ENCODE assay signal across 2 cellular contexts in genomic region chr6:1893470-1894130, GRCh38.
TF ChIP-seq lines count a peak whose summit lies in the region.

No MANE protein-coding gene starts in this region.

TF ChIP-seq in HCT116, 20 proteins besides CTCF, POLR2A, EP300 and RAD21 (continued from another document):
- TF ChIP-seq, protein P1, sequence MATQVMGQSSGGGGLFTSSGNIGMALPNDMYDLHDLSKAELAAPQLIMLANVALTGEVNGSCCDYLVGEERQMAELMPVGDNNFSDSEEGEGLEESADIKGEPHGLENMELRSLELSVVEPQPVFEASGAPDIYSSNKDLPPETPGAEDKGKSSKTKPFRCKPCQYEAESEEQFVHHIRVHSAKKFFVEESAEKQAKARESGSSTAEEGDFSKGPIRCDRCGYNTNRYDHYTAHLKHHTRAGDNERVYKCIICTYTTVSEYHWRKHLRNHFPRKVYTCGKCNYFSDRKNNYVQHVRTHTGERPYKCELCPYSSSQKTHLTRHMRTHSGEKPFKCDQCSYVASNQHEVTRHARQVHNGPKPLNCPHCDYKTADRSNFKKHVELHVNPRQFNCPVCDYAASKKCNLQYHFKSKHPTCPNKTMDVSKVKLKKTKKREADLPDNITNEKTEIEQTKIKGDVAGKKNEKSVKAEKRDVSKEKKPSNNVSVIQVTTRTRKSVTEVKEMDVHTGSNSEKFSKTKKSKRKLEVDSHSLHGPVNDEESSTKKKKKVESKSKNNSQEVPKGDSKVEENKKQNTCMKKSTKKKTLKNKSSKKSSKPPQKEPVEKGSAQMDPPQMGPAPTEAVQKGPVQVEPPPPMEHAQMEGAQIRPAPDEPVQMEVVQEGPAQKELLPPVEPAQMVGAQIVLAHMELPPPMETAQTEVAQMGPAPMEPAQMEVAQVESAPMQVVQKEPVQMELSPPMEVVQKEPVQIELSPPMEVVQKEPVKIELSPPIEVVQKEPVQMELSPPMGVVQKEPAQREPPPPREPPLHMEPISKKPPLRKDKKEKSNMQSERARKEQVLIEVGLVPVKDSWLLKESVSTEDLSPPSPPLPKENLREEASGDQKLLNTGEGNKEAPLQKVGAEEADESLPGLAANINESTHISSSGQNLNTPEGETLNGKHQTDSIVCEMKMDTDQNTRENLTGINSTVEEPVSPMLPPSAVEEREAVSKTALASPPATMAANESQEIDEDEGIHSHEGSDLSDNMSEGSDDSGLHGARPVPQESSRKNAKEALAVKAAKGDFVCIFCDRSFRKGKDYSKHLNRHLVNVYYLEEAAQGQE (IDR thresholded peaks at IDR 0.05; ENCODE audit: low read depth) = no peak
- TF ChIP-seq CEBPB (IDR thresholded peaks at IDR 0.05; ENCODE audit: low read depth) = no peak
- no peak for TF ChIP-seq SIN3A (IDR thresholded peaks at IDR 0.05; ENCODE audit: low read depth)
- TF ChIP-seq, protein P2, sequence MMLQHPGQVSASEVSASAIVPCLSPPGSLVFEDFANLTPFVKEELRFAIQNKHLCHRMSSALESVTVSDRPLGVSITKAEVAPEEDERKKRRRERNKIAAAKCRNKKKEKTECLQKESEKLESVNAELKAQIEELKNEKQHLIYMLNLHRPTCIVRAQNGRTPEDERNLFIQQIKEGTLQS (IDR thresholded peaks at IDR 0.05) = no peak
- no peak for TF ChIP-seq ZNF274 (IDR thresholded peaks at IDR 0.05; ENCODE audit: low read depth, low read length)
- TF ChIP-seq EZH2phosphoT487 (IDR thresholded peaks at IDR 0.05; ENCODE audit: borderline replicate concordance) = no peak
- no peak for TF ChIP-seq FOSL1 (IDR thresholded peaks at IDR 0.05; ENCODE audit: low read depth)
- no peak for TF ChIP-seq JUND (IDR thresholded peaks at IDR 0.05)
- no peak for TF ChIP-seq CBX3 (IDR thresholded peaks at IDR 0.05; ENCODE audit: low read depth)
- no peak for TF ChIP-seq ZFX (IDR thresholded peaks at IDR 0.05)
- TF ChIP-seq SP1 (IDR thresholded peaks at IDR 0.05; ENCODE audit: low read depth) = no peak
- TF ChIP-seq, protein P3, sequence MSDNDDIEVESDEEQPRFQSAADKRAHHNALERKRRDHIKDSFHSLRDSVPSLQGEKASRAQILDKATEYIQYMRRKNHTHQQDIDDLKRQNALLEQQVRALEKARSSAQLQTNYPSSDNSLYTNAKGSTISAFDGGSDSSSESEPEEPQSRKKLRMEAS (IDR thresholded peaks at IDR 0.05) = no peak
- TF ChIP-seq YY1 (IDR thresholded peaks at IDR 0.05; ENCODE audit: extremely low read depth, insufficient replicate concordance, low read depth, low read length) = no peak

TF ChIP-seq in WTC11, 78 proteins besides CTCF, POLR2A, EP300 and RAD21 (continued from another document):
- TF ChIP-seq, protein P4, sequence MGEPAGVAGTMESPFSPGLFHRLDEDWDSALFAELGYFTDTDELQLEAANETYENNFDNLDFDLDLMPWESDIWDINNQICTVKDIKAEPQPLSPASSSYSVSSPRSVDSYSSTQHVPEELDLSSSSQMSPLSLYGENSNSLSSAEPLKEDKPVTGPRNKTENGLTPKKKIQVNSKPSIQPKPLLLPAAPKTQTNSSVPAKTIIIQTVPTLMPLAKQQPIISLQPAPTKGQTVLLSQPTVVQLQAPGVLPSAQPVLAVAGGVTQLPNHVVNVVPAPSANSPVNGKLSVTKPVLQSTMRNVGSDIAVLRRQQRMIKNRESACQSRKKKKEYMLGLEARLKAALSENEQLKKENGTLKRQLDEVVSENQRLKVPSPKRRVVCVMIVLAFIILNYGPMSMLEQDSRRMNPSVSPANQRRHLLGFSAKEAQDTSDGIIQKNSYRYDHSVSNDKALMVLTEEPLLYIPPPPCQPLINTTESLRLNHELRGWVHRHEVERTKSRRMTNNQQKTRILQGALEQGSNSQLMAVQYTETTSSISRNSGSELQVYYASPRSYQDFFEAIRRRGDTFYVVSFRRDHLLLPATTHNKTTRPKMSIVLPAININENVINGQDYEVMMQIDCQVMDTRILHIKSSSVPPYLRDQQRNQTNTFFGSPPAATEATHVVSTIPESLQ (CRISPR knock-in tag; IDR thresholded peaks at IDR 0.05) = no peak
- TF ChIP-seq FOXP4 (CRISPR knock-in tag; IDR thresholded peaks at IDR 0.05) (no peak), JUN (CRISPR knock-in tag; IDR thresholded peaks at IDR 0.05) (no peak), ZNF263 (CRISPR knock-in tag; IDR thresholded peaks at IDR 0.05; ENCODE audit: low read depth) (no peak)
- TF ChIP-seq, protein P3 (CRISPR knock-in tag; IDR thresholded peaks at IDR 0.05) = no peak
